In genomic region chr5:113578091-113578490, GRCh38 we compare ENCODE assay signal across 23 cellular contexts.
"Had no signal": no experiment of that assay in that cellular context is flagged by ENCODE, and none has a peak within 500 bp of the region (broad histone marks: within the 10 kb centered on the region; RNA-seq: fewer than 3 reads in every experiment).

No MANE protein-coding gene starts in this region.

- H3K4me2 ChIP-seq: smooth muscle cell had no signal

- H3K9me3 ChIP-seq: body of pancreas, mucosa of descending colon, thyroid gland, upper lobe of right lung had no signal

- DNase-seq: activated CD4-positive, alpha-beta memory T cell treated with anti-CD3 and anti-CD28 coated beads for 36 hours; activated CD4-positive, alpha-beta T cell treated with anti-CD3 and anti-CD28 coated beads, Interleukin-2, amount 10 ng/mL, durations not matched to agents 24 days and 14 days; activated CD4-positive, CD25-positive, alpha-beta regulatory T cell treated with anti-CD3 and anti-CD28 coated beads, Interleukin-2, amount 50 U/mL, for 72 hours; activated T-cell treated with anti-CD3 and anti-CD28 coated beads, Interleukin-2, amount 50 U/mL, for 4 hours; aorta; body of pancreas; cortex of kidney; effector memory CD8-positive, alpha-beta T cell; foreskin fibroblast; heart left ventricle; hypothalamus; immature natural killer cell; left ventricle myocardium inferior; mucosa of descending colon; stimulated activated CD4-positive, alpha-beta T cell treated with anti-CD3 and anti-CD28 coated beads, Interleukin-1b, Interleukin-23, amount 100 ng/mL, for 48 hours; stimulated activated naive B cell treated with anti-CD40 and anti-IgM and Interleukin-4, amounts not matched to agents 10 μg/mL and 1 μg/mL and 100 μg/mL, for 72 hours; stomach; thyroid gland; upper lobe of right lung had no signal

- H3K4me3 ChIP-seq: body of pancreas, heart left ventricle, left ventricle myocardium inferior, lung, mucosa of descending colon, right atrium auricular region, smooth muscle cell, stomach, thyroid gland, upper lobe of right lung had no signal

- ATAC-seq: activated T-cell treated with anti-CD3 and anti-CD28 coated beads, Interleukin-2, amount 50 U/mL, for 4 hours; body of pancreas; effector memory CD8-positive, alpha-beta T cell; heart left ventricle; mucosa of descending colon; natural killer cell treated with Interleukin-12 subunit alpha and Interleukin-12 subunit beta and Interleukin-15 and Interleukin-18, amount 100 ng/mL, for 72 hours; stimulated activated naive B cell treated with anti-CD40 and anti-IgM and Interleukin-4, amounts not matched to agents 10 μg/mL and 1 μg/mL and 100 μg/mL, for 72 hours; upper lobe of right lung had no signal

- H3K27me3 ChIP-seq: body of pancreas, heart left ventricle, right atrium auricular region, stomach, thyroid gland, upper lobe of right lung had no signal

- H3K27ac ChIP-seq: body of pancreas, heart left ventricle, left ventricle myocardium inferior, right atrium auricular region, stomach, thyroid gland, upper lobe of right lung had no signal

- H3K4me1 ChIP-seq: body of pancreas, stomach, thyroid gland, upper lobe of right lung had no signal

- H3K36me3 ChIP-seq: thyroid gland had no signal
